In genomic region chr1:67439277-67440029, GRCh38 we compare ENCODE assay signal across 2 cellular contexts.
TF ChIP-seq lines count a peak whose summit lies in the region.

No MANE protein-coding gene starts in this region.

TF ChIP-seq in HEK293, 187 proteins besides CTCF, POLR2A, EP300 and RAD21 (continued from another document):
- TF ChIP-seq HIC1 (tag by site-specific recombination; IDR thresholded peaks at IDR 0.05) (peak; percentile 30; the same call in 1 of the 2 replicates), ZNF600 (tag by site-specific recombination; IDR thresholded peaks at IDR 0.05) (0 out of 2 replicates have a peak, but pooled peaks have one; percentile 22), ZNF596 (tag by site-specific recombination; IDR thresholded peaks at IDR 0.05) (no peak), ZNF10 (tag by site-specific recombination; IDR thresholded peaks at IDR 0.05) (no peak), ZNF19 (tag by site-specific recombination; IDR thresholded peaks at IDR 0.05; ENCODE audit: low read depth) (no peak), ZNF416 (tag by site-specific recombination; IDR thresholded peaks at IDR 0.05) (no peak)

TF ChIP-seq in SK-N-SH, 30 proteins besides CTCF, POLR2A, EP300 and RAD21 (continued from another document):
- TF ChIP-seq POLR2AphosphoS5 (IDR thresholded peaks at IDR 0.05; ENCODE audit: low read depth, low read length), result no peak
- TF ChIP-seq TEAD4 (IDR thresholded peaks at IDR 0.05; ENCODE audit: borderline replicate concordance, insufficient read depth), result 0 out of 2 replicates have a peak, but pooled peaks have one; percentile 19
- peak; percentile 59 for TF ChIP-seq TCF12 (IDR thresholded peaks at IDR 0.05)
